In genomic region chr11:28259177-28259843, GRCh38 we compare ENCODE assay signal across 18 cellular contexts.
DNase-seq lines count a peak whose midpoint lies in the region; ATAC-seq lines count a peak whose summit lies in the region.
"Had no signal": no experiment of that assay in that cellular context is flagged by ENCODE, and none has a peak within 500 bp of the region (broad histone marks: within the 10 kb centered on the region; RNA-seq: fewer than 3 reads in every experiment).

No MANE protein-coding gene starts in this region.

- peaks cover 56% of the 10 kb centered on the region for H3K36me3 Mint-ChIP-seq in activated naive CD8-positive, alpha-beta T cell treated with anti-CD3 and anti-CD28 coated beads for 36 hours

- H3K27ac Mint-ChIP-seq in activated naive CD8-positive, alpha-beta T cell treated with anti-CD3 and anti-CD28 coated beads for 36 hours = no peak overlapping the region
- H3K27ac Mint-ChIP-seq: activated T-helper 2 cell treated with anti-CD3 and anti-CD28 coated beads, Interferon-gamma antibody, Interleukin-2, Interleukin-4, amounts not matched to agents 10 μg/mL and 5 μg/mL and 100 μg/mL, durations not matched to agents 14 hours and 24 hours and 36 hours; CD8-positive, alpha-beta memory T cell had no signal

- DNase-seq in RPMI8226 (peak; percentile 50), mesenteric fat pad (ENCODE audit: low spot score) (no peak)
- DNase-seq in stimulated activated naive CD8-positive, alpha-beta T cell treated with anti-CD3 and anti-CD28 coated beads, Interleukin-15, Interleukin-2, amounts not matched to agents 100 U/mL and 50 U/mL, for 24 hours = no peak
- no peak for DNase-seq in central memory CD4-positive, alpha-beta T cell
- no peak for DNase-seq in activated naive CD8-positive, alpha-beta T cell treated with anti-CD3 and anti-CD28 coated beads for 36 hours
- DNase-seq: CD8-positive, alpha-beta memory T cell; cerebellar nuclear complex; left ventricle myocardium superior; NCI-H1694 treated with DMSO at 0.1 percent for 48 hours; SHP77 treated with DMSO at 0.1 percent for 48 hours; stimulated activated CD4-positive, alpha-beta T cell treated with anti-CD3 and anti-CD28 coated beads, Interleukin-2, amount 100 ng/mL, for 48 hours; T-helper 2 cell had no signal

- peaks cover 7% of the 10 kb centered on the region for H3K4me1 Mint-ChIP-seq in activated naive CD8-positive, alpha-beta T cell treated with anti-CD3 and anti-CD28 coated beads for 36 hours

- peaks cover 6% of the 10 kb centered on the region for H3K9me3 Mint-ChIP-seq in activated naive CD8-positive, alpha-beta T cell treated with anti-CD3 and anti-CD28 coated beads for 36 hours

- ATAC-seq in GM18520 (IDR thresholded peaks at IDR 0.05; ENCODE audit: unreplicated experiment) = peak; percentile 76
- peak; percentile 78 for ATAC-seq in GM21528 (IDR thresholded peaks at IDR 0.05; ENCODE audit: low FRiP score, unreplicated experiment)
- peak; percentile 47 for ATAC-seq in HG02981 (IDR thresholded peaks at IDR 0.05; ENCODE audit: unreplicated experiment)
- ATAC-seq in stimulated activated naive CD8-positive, alpha-beta T cell treated with anti-CD3 and anti-CD28 coated beads, Interleukin-15, Interleukin-2, amounts not matched to agents 100 U/mL and 50 U/mL, for 24 hours = no peak
- ATAC-seq: activated CD4-positive, CD25-positive, alpha-beta regulatory T cell treated with anti-CD3 and anti-CD28 coated beads, Interleukin-2, amount 50 U/mL, for 24 hours; left ventricle myocardium superior; sciatic nerve had no signal

- H3K27me3 Mint-ChIP-seq in activated naive CD8-positive, alpha-beta T cell treated with anti-CD3 and anti-CD28 coated beads for 36 hours = no peaks in the 10 kb centered on the region
- H3K27me3 Mint-ChIP-seq: CD8-positive, alpha-beta memory T cell had no signal

- no peak overlapping the region for H3K4me3 Mint-ChIP-seq in activated naive CD8-positive, alpha-beta T cell treated with anti-CD3 and anti-CD28 coated beads for 36 hours
- H3K4me3 Mint-ChIP-seq: CD8-positive, alpha-beta memory T cell had no signal
